ENCODE assay signal across 9 cellular contexts in genomic region chr6:170271771-170272314, GRCh38. TPM values are rescaled to one million over a fixed set of nuclear protein-coding genes. Genes with fewer than 3 reads are reported as not detected.
DNase-seq lines count a peak whose midpoint lies in the region; ATAC-seq and TF ChIP-seq lines count a peak whose summit lies in the region.
"Had no signal": no experiment of that assay in that cellular context is flagged by ENCODE, and none has a peak within 500 bp of the region (broad histone marks: within the 10 kb centered on the region; RNA-seq: fewer than 3 reads in every experiment).

No MANE protein-coding gene starts in this region.

- no peaks in the 10 kb centered on the region for H3K27me3 ChIP-seq in CD4-positive, alpha-beta T cell (ENCODE audit: control insufficient read depth, insufficient read depth, low read length)

- peak overlapping the region; percentile 86 for H3K4me3 Mint-ChIP-seq in CD4-positive, alpha-beta T cell
- peak overlapping the region; percentile 76 for H3K4me3 Mint-ChIP-seq in activated T-helper 17 cell treated with anti-CD3 and anti-CD28 coated beads, Interleukin-2, amount 50 U/mL, for 72 hours

- POLR2A ChIA-PET in CD4-positive, alpha-beta T cell (lab: Charles Lee), result interaction anchor here (1.1 to 2.0 kb wide), 12 partner anchors 9 to 570 kb away, joined by 3 to 50 read pairs (median 7); partner anchors contain the start of genes C6orf120, DLL1, FAM120B and PSMB1

- no peak for TF ChIP-seq CTCF in CD4-positive, alpha-beta T cell (IDR thresholded peaks at IDR 0.05)

- no peaks in the 10 kb centered on the region for H3K36me3 ChIP-seq in KOPT-K1 (ENCODE audit: insufficient read depth, low read length)

- CTCF ChIA-PET in CD4-positive, alpha-beta T cell (lab: Charles Lee), result no interaction called here

- peaks cover 13% of the 10 kb centered on the region for H3K36me3 Mint-ChIP-seq in CD4-positive, alpha-beta T cell (ENCODE audit: low read depth)
- H3K36me3 Mint-ChIP-seq in activated T-helper 17 cell treated with anti-CD3 and anti-CD28 coated beads, Interleukin-2, amount 50 U/mL, for 72 hours (ENCODE audit: low read depth), result no peaks in the 10 kb centered on the region

- no peaks in the 10 kb centered on the region for H3K27me3 Mint-ChIP-seq in CD4-positive, alpha-beta T cell
- H3K27me3 Mint-ChIP-seq in activated T-helper 17 cell treated with anti-CD3 and anti-CD28 coated beads, Interleukin-2, amount 50 U/mL, for 72 hours, result peaks cover 9% of the 10 kb centered on the region

- no peaks in the 10 kb centered on the region for H3K9me3 ChIP-seq in CD4-positive, alpha-beta T cell (ENCODE audit: control insufficient read depth, low read length)
- H3K9me3 ChIP-seq in KOPT-K1 (ENCODE audit: insufficient read depth, low read length, poor library complexity, severe bottlenecking), result no peaks in the 10 kb centered on the region

- DNase-seq in CD4-positive, alpha-beta T cell, result peak; percentile 38 to 80 (median 64)
- DNase-seq in posterior vena cava (ENCODE audit: low spot score) (peak; percentile 90), kidney glomerular epithelial cell (lab: John Stamatoyannopoulos, UW) (no peak), NCI-H146 treated with DMSO at 0.1 percent for 48 hours (lab: John Stamatoyannopoulos, UW; ENCODE audit: unreplicated experiment) (no peak), SW480 (ENCODE audit: low spot score) (no peak)

- H3K4me1 Mint-ChIP-seq in CD4-positive, alpha-beta T cell (ENCODE audit: low read depth), result peaks cover 22% of the 10 kb centered on the region
- H3K4me1 Mint-ChIP-seq in activated T-helper 17 cell treated with anti-CD3 and anti-CD28 coated beads, Interleukin-2, amount 50 U/mL, for 72 hours, result peaks cover 11% of the 10 kb centered on the region

- H3K27ac ChIP-seq in CD4-positive, alpha-beta T cell (ENCODE audit: low read depth, low read length), result peak overlapping the region; percentile 65
- peak overlapping the region; percentile 90 for H3K27ac ChIP-seq in KOPT-K1 (ENCODE audit: low read depth, low read length, poor library complexity, severe bottlenecking)
- H3K27ac ChIP-seq: C4-2B had no signal

- no peaks in the 10 kb centered on the region for H3K9me3 Mint-ChIP-seq in CD4-positive, alpha-beta T cell
- no peaks in the 10 kb centered on the region for H3K9me3 Mint-ChIP-seq in activated T-helper 17 cell treated with anti-CD3 and anti-CD28 coated beads, Interleukin-2, amount 50 U/mL, for 72 hours

- peak overlapping the region; percentile 92 for H3K27ac Mint-ChIP-seq in CD4-positive, alpha-beta T cell
- H3K27ac Mint-ChIP-seq in activated T-helper 17 cell treated with anti-CD3 and anti-CD28 coated beads, Interleukin-2, amount 50 U/mL, for 72 hours, result no peak overlapping the region

- peak; percentile 88 for ATAC-seq in CD4-positive, alpha-beta T cell (ENCODE audit: poor library complexity)
- peak; percentile 97 for ATAC-seq in GM21423 (IDR thresholded peaks at IDR 0.05; ENCODE audit: unreplicated experiment)
- peak; percentile 87 for ATAC-seq in activated T-helper 17 cell treated with anti-CD3 and anti-CD28 coated beads, Interleukin-2, amount 50 U/mL, for 72 hours (replicated peaks)

- intact Hi-C loops in CD4-positive, alpha-beta T cell (cut with DNase I, micrococcal nuclease), result loop anchor here (1.0 to 5.0 kb wide), 3 partner anchors 17 to 35 kb away; partner anchors contain the start of gene FAM120B (in 1 of the 2)
- intact Hi-C loops in posterior vena cava (cut with DNase I), result no loop called here

RNA-seq across cellular contexts. Expression of gene DLL1, which starts 19.0 kb away (rescaled TPM):
- total RNA-seq in CD4-positive, alpha-beta T cell, result 1 to 10 TPM; 7.1 to 7.2 TPM
- under 1 TPM; 0.11 to 0.56 TPM for total RNA-seq in activated T-helper 17 cell treated with anti-CD3 and anti-CD28 coated beads, Interleukin-2, amount 50 U/mL, for 72 hours
- 10 to 100 TPM in 1 of 2 donors, 1 to 10 TPM in 1; 9.6 to 14.1 TPM for total RNA-seq in posterior vena cava

RNA-seq across cellular contexts. Expression of gene FAM120B, which starts 34.7 kb away (rescaled TPM):
- total RNA-seq in CD4-positive, alpha-beta T cell, result 10 to 100 TPM; 24.1 to 26.7 TPM
- 10 to 100 TPM; 22.5 to 27.4 TPM for total RNA-seq in activated T-helper 17 cell treated with anti-CD3 and anti-CD28 coated beads, Interleukin-2, amount 50 U/mL, for 72 hours
- total RNA-seq in posterior vena cava, result 10 to 100 TPM; 18.7 to 25.3 TPM

Comparison
In these comparisons a context has a peak if more than half of its experiments do, and no peak if none do; other contexts are left out.
1. DNase-seq: peak in CD4-positive, alpha-beta T cell (10 of 10) and posterior vena cava (single experiment); none in kidney glomerular epithelial cell (single experiment), NCI-H146 treated with DMSO at 0.1 percent for 48 hours (single experiment) and SW480 (single experiment).
2. RNA of gene DLL1, which starts 19.0 kb away (total RNA-seq): 9.6 to 14.1 TPM in posterior vena cava and 7.1 to 7.2 TPM in CD4-positive, alpha-beta T cell; 0.11 to 0.56 TPM in activated T-helper 17 cell treated with anti-CD3 and anti-CD28 coated beads, Interleukin-2, amount 50 U/mL, for 72 hours; every median in the first group is over 4 times any median in the second.
3. intact Hi-C loops: an anchor here in CD4-positive, alpha-beta T cell (1.0 to 5.0 kb wide); none called in posterior vena cava.
4. Peak in every context shown above with its lines, with median percentiles within 50 percentile points of each other: ATAC-seq.